Comparison of ENCODE assay signal across 8 cellular contexts in genomic region chr16:30984669-30985400, GRCh38. TPM values are rescaled to one million over a fixed set of nuclear protein-coding genes. Genes with fewer than 3 reads are reported as not detected.
DNase-seq lines count a peak whose midpoint lies in the region; ATAC-seq and TF ChIP-seq lines count a peak whose summit lies in the region.

Gene HSD3B7 (plus strand): TSS chr16:30985207. CDS start chr16:30985659, 452 bp downstream.

- no peaks in the 10 kb centered on the region for H3K27me3 ChIP-seq in CD8-positive, alpha-beta memory T cell (ENCODE audit: insufficient read depth, low read length, poor library complexity, severe bottlenecking)
- H3K27me3 ChIP-seq in right lobe of liver = no peaks in the 10 kb centered on the region

- peak; percentile 63 to 84 (median 75) for DNase-seq in CD8-positive, alpha-beta memory T cell
- DNase-seq in HEK293T (ENCODE audit: extremely low spot score) (peak; percentile 100), NCI-H524 (lab: John Stamatoyannopoulos, UW) (peak; percentile 63 to 75), dermis blood vessel endothelial cell (peak; percentile 87), right lobe of liver (peak; percentile 93 to 94 (median 93))
- DNase-seq in activated CD4-positive, alpha-beta T cell treated with anti-CD3 and anti-CD28 coated beads, Interleukin-2, amount 50 U/mL, for 1 hour = peak; percentile 81
- peak; percentile 84 for DNase-seq in stimulated activated CD4-positive, alpha-beta T cell treated with anti-CD3 and anti-CD28 coated beads, Interleukin-4, amount 100 ng/mL, for 24 hours

- H3K9me3 ChIP-seq in CD8-positive, alpha-beta memory T cell (ENCODE audit: low read length) = no peaks in the 10 kb centered on the region
- H3K9me3 ChIP-seq in right lobe of liver = no peaks in the 10 kb centered on the region

- 50% methylated on average over 9 of the region's 24 CpGs for WGBS in right lobe of liver (ENCODE audit: insufficient coverage, low coverage, low lambda C conversion rate, missing lambda C conversion rate)

- H3K9me3 Mint-ChIP-seq in CD8-positive, alpha-beta memory T cell = no peaks in the 10 kb centered on the region

- H3K4me1 Mint-ChIP-seq in CD8-positive, alpha-beta memory T cell = peaks cover 0 to 6% (median 0%) of the 10 kb centered on the region in 3 donors

- H3K27me3 Mint-ChIP-seq in CD8-positive, alpha-beta memory T cell = no peaks in the 10 kb centered on the region

- TF ChIP-seq POLR2A in right lobe of liver (IDR thresholded peaks at IDR 0.05) = peak; percentile 64

- peak; percentile 87 to 98 (median 90) for TF ChIP-seq CTCF in right lobe of liver (IDR thresholded peaks at IDR 0.05)

- no peak within 1 kb of the TSS for H3K4me3 ChIP-seq in CD8-positive, alpha-beta memory T cell (ENCODE audit: low read length)
- H3K4me3 ChIP-seq in right lobe of liver = peak within 1 kb of the TSS; percentile 62 to 73 (median 72)

- H3K36me3 ChIP-seq in CD8-positive, alpha-beta memory T cell (ENCODE audit: insufficient read depth, low read length) = peaks cover 4% of the 10 kb centered on the region
- H3K36me3 ChIP-seq in right lobe of liver = peaks cover 0 to 20% (median 9%) of the 10 kb centered on the region in 4 donors

- CTCF ChIA-PET in CD8-positive, alpha-beta memory T cell (lab: Charles Lee) = interaction anchor here (0.6 to 5.8 kb wide), 18 partner anchors 10 to 884 kb away, joined by 3 to 29 read pairs (median 4); partner anchors contain the start of genes ARMC5, BCKDK, VKORC1 and ZNF646
- CTCF ChIA-PET in HEK293T (lab: Yijun Ruan, JAX) = interaction anchor here (0.5 to 2.2 kb wide), 25 partner anchors 9 to 1178 kb away, joined by 3 to 20 read pairs (median 4); partner anchors contain the start of genes FUS, KAT8, ORAI3 and PAGR1

- H3K4me1 ChIP-seq in CD8-positive, alpha-beta memory T cell (ENCODE audit: insufficient read depth, low read length) = no peaks in the 10 kb centered on the region
- H3K4me1 ChIP-seq in right lobe of liver = peaks cover 0 to 12% (median 5%) of the 10 kb centered on the region in 4 donors

- H3K36me3 Mint-ChIP-seq in CD8-positive, alpha-beta memory T cell = peaks cover 0 to 41% (median 3%) of the 10 kb centered on the region in 3 donors

- peak; percentile 82 to 92 (median 88) for ATAC-seq in right lobe of liver
- ATAC-seq in HG03196 (IDR thresholded peaks at IDR 0.05; ENCODE audit: unreplicated experiment) = no peak

- no peak within 1 kb of the TSS for H3K4me3 Mint-ChIP-seq in CD8-positive, alpha-beta memory T cell

- no peak within 1 kb of the TSS for H3K27ac ChIP-seq in CD8-positive, alpha-beta memory T cell (ENCODE audit: low read depth, low read length)
- peak within 1 kb of the TSS; percentile 74 to 80 (median 79) for H3K27ac ChIP-seq in right lobe of liver

- intact Hi-C loops in right lobe of liver (cut with DNase I) = loop anchor here (5.0 to 10.0 kb wide), 3 partner anchors 60 to 107 kb away; partner anchors contain the start of genes PRSS53 (in 1 of the 2) and VKORC1 (in 1 of the 2)

- no peak within 1 kb of the TSS for H3K27ac Mint-ChIP-seq in CD8-positive, alpha-beta memory T cell

- POLR2A ChIA-PET in CD8-positive, alpha-beta memory T cell (lab: Charles Lee) = interaction anchor here (0.6 kb wide), 2 partner anchors 48 to 289 kb away, joined by 4 to 5 read pairs; no protein-coding TSS in a partner anchor
- POLR2A ChIA-PET in HEK293T (lab: Yijun Ruan, JAX) = interaction anchor here (0.7 to 2.3 kb wide), 7 partner anchors 11 to 1178 kb away, joined by 4 to 11 read pairs (median 5); partner anchors contain the start of genes MAZ, PAGR1, STX4 and ZNF646

TF ChIP-seq in HEK293T, 16 proteins besides CTCF, POLR2A, EP300 and RAD21:
- no peak; the same call in 1 of the 2 replicates for TF ChIP-seq HDGF (IDR thresholded peaks at IDR 0.05; ENCODE audit: borderline replicate concordance)
- no peak for TF ChIP-seq ZNF384 (IDR thresholded peaks at IDR 0.05)
- TF ChIP-seq SUZ12 (IDR thresholded peaks at IDR 0.05) = no peak
- TF ChIP-seq ARNT (IDR thresholded peaks at IDR 0.05) = no peak
- TF ChIP-seq FOXK2 (IDR thresholded peaks at IDR 0.05) = no peak
- TF ChIP-seq L3MBTL2 (conservative IDR thresholded peaks at IDR 0.05) = no peak
- no peak for TF ChIP-seq BHLHE40 (IDR thresholded peaks at IDR 0.05; ENCODE audit: borderline replicate concordance)
- TF ChIP-seq LEF1 (IDR thresholded peaks at IDR 0.05; ENCODE audit: borderline replicate concordance) = no peak
- TF ChIP-seq FOXM1 (IDR thresholded peaks at IDR 0.05; ENCODE audit: borderline replicate concordance) = no peak
- no peak for TF ChIP-seq FOXA1 (IDR thresholded peaks at IDR 0.05)
- TF ChIP-seq CTBP1 (IDR thresholded peaks at IDR 0.05; ENCODE audit: borderline replicate concordance) = no peak
- no peak for TF ChIP-seq SP1 (IDR thresholded peaks at IDR 0.05)
- no peak for TF ChIP-seq ELF4 (IDR thresholded peaks at IDR 0.05)
- TF ChIP-seq TARDBP (IDR thresholded peaks at IDR 0.05) = no peak

RNA-seq across cellular contexts. Expression of gene HSD3B7, which starts in this region (rescaled TPM):
- total RNA-seq in CD8-positive, alpha-beta memory T cell = 1 to 10 TPM; 1.6 to 2.1 TPM
- not detected for polyA plus RNA-seq in CD8-positive, alpha-beta memory T cell
- total RNA-seq in dermis blood vessel endothelial cell (21.0 and 26.4 TPM in 2 replicates), right lobe of liver (100 to 1,000 TPM in 3 of 6 experiments, 10 to 100 TPM in 3; 54.6 to 219 (median 86.9) TPM)
